ENCODE assay signal across 24 cellular contexts in genomic region chr12:114241973-114242434, GRCh38.
A peak's percentile ranks its signal among the peaks of the same experiment; 100 is the strongest.
DNase-seq lines count a peak whose midpoint lies in the region; TF ChIP-seq lines count a peak whose summit lies in the region.
"Had no signal": no experiment of that assay in that cellular context is flagged by ENCODE, and none has a peak within 500 bp of the region (broad histone marks: within the 10 kb centered on the region; RNA-seq: fewer than 3 reads in every experiment).

No MANE protein-coding gene starts in this region.

- H3K36me3 ChIP-seq in endodermal cell (ENCODE audit: control insufficient read depth, insufficient read depth, low read length) (no peaks in the 10 kb centered on the region), esophagus squamous epithelium (no peaks in the 10 kb centered on the region)
- H3K36me3 ChIP-seq: thoracic aorta had no signal

- intact Hi-C loops in lower leg skin (cut with DNase I; ENCODE audit: low total_unique reads) (no loop called here), esophagus squamous epithelium (cut with DNase I) (no loop called here)

- no peak overlapping the region for H3K27ac Mint-ChIP-seq in endodermal cell
- H3K27ac Mint-ChIP-seq: CD8-positive, alpha-beta T cell; stimulated activated memory B cell treated with anti-CD40 and anti-IgM and Interleukin-4, amounts not matched to agents 10 μg/mL and 1 μg/mL and 100 μg/mL, for 72 hours had no signal

- TF ChIP-seq CTCF in NB4 (IDR thresholded peaks at IDR 0.05; ENCODE audit: low read depth, low read length) = no peak
- no peak for TF ChIP-seq CTCF in endodermal cell (conservative IDR thresholded peaks at IDR 0.05)
- TF ChIP-seq CTCF in lower leg skin (IDR thresholded peaks at IDR 0.05) = no peak
- no peak for TF ChIP-seq CTCF in esophagus squamous epithelium (IDR thresholded peaks at IDR 0.05)

- peak; percentile 49 for DNase-seq in CMK (ENCODE audit: low read depth)
- DNase-seq in H4 (ENCODE audit: low spot score) = peak; percentile 66
- DNase-seq in NB4 (ENCODE audit: low read depth) = peak; percentile 32
- peak; percentile 64 for DNase-seq in endodermal cell
- no peak for DNase-seq in lower leg skin (ENCODE audit: low spot score in 2 of 2)
- no peak for DNase-seq in esophagus squamous epithelium (lab: John Stamatoyannopoulos, UW)
- no peak for DNase-seq in NCI-H526 treated with DMSO at 0.1 percent for 48 hours (lab: John Stamatoyannopoulos, UW)
- DNase-seq in NK-92 treated with Interleukin-12 subunit alpha and Interleukin-12 subunit beta, amount 100 ng/mL, for 24 hours (lab: John Stamatoyannopoulos, UW) = no peak
- DNase-seq: activated CD4-positive, alpha-beta T cell treated with anti-CD3 and anti-CD28 coated beads, Interleukin-2, amount 50 U/mL, for 48 hours; CD8-positive, alpha-beta T cell; dermis blood vessel endothelial cell; DMS79 treated with DMSO at 0.1 percent for 48 hours; foreskin fibroblast; NCI-H1092 treated with DMSO at 0.1 percent for 48 hours; NCI-H2029; NCI-H446; psoas muscle; SHP77 treated with DMSO at 0.1 percent for 48 hours; T-helper 1 cell had no signal

- H3K27ac ChIP-seq in endodermal cell (ENCODE audit: low read depth, low read length) (no peak overlapping the region), esophagus squamous epithelium (no peak overlapping the region)
- H3K27ac ChIP-seq: hepatocyte, KMS-11, psoas muscle, thoracic aorta had no signal

- H3K4me3 ChIP-seq in NB4 (ENCODE audit: low read depth, low read length) (no peak overlapping the region), endodermal cell (ENCODE audit: low read length) (no peak overlapping the region), lower leg skin (ENCODE audit: low read depth, poor library complexity, severe bottlenecking) (no peak overlapping the region), esophagus squamous epithelium (no peak overlapping the region)
- H3K4me3 ChIP-seq: hepatocyte, psoas muscle, thoracic aorta had no signal

- H3K4me1 ChIP-seq in endodermal cell (ENCODE audit: control insufficient read depth, insufficient read depth, low read length) (peaks cover 4% of the 10 kb centered on the region), esophagus squamous epithelium (no peaks in the 10 kb centered on the region)
- H3K4me1 ChIP-seq: psoas muscle had no signal

- H3K4me3 Mint-ChIP-seq in endodermal cell = no peak overlapping the region
- H3K4me3 Mint-ChIP-seq: CD8-positive, alpha-beta T cell; neural crest cell; stimulated activated memory B cell treated with anti-CD40 and anti-IgM and Interleukin-4, amounts not matched to agents 10 μg/mL and 1 μg/mL and 100 μg/mL, for 72 hours had no signal

- peaks cover 15% of the 10 kb centered on the region for H3K4me1 Mint-ChIP-seq in endodermal cell
- H3K4me1 Mint-ChIP-seq: neural crest cell; stimulated activated memory B cell treated with anti-CD40 and anti-IgM and Interleukin-4, amounts not matched to agents 10 μg/mL and 1 μg/mL and 100 μg/mL, for 72 hours had no signal

- peaks cover 2% of the 10 kb centered on the region for H3K9me3 Mint-ChIP-seq in endodermal cell
- H3K9me3 Mint-ChIP-seq: neural crest cell; stimulated activated memory B cell treated with anti-CD40 and anti-IgM and Interleukin-4, amounts not matched to agents 10 μg/mL and 1 μg/mL and 100 μg/mL, for 72 hours had no signal

- no peaks in the 10 kb centered on the region for H3K9me3 ChIP-seq in endodermal cell (ENCODE audit: control insufficient read depth, low read length)
- no peaks in the 10 kb centered on the region for H3K9me3 ChIP-seq in esophagus squamous epithelium
- H3K9me3 ChIP-seq: psoas muscle, thoracic aorta had no signal

- H3K9ac ChIP-seq in endodermal cell (ENCODE audit: extremely low read depth, low read length, poor library complexity, severe bottlenecking) = no peak overlapping the region
- H3K9ac ChIP-seq: KMS-11 had no signal

- H3K27me3 Mint-ChIP-seq in endodermal cell (ENCODE audit: insufficient read depth) = no peaks in the 10 kb centered on the region

- WGBS in endodermal cell (ENCODE audit: insufficient coverage in 1 of 2, insufficient read length in 1 of 2), 2 experiments = 91 to 96% methylated on average over 4 of the region's 4 CpGs
- WGBS in lower leg skin, 2 donors = 75 to 83% methylated on average over 4 of the region's 4 CpGs
- whole genome bisulfite sequencing in esophagus squamous epithelium, 2 donors = 75% methylated on average over 2 of the region's 4 CpGs; no CpG with 5 or more reads in 1 of the 2 donors

- H3K27me3 ChIP-seq in endodermal cell (ENCODE audit: control insufficient read depth, insufficient read depth, low read length, poor library complexity, severe bottlenecking) (no peaks in the 10 kb centered on the region), esophagus squamous epithelium (no peaks in the 10 kb centered on the region)
- H3K27me3 ChIP-seq: hepatocyte had no signal

- no peak for TF ChIP-seq POLR2A in NB4 (IDR thresholded peaks at IDR 0.05; ENCODE audit: extremely low read depth, insufficient read length)
- no peak for TF ChIP-seq POLR2A in lower leg skin (IDR thresholded peaks at IDR 0.05)
- TF ChIP-seq POLR2A in esophagus squamous epithelium (IDR thresholded peaks at IDR 0.05) = no peak

- no peaks in the 10 kb centered on the region for H3K36me3 Mint-ChIP-seq in endodermal cell (ENCODE audit: low read depth)
- H3K36me3 Mint-ChIP-seq: CD8-positive, alpha-beta T cell; stimulated activated memory B cell treated with anti-CD40 and anti-IgM and Interleukin-4, amounts not matched to agents 10 μg/mL and 1 μg/mL and 100 μg/mL, for 72 hours had no signal

Comparison
In these comparisons a context has a peak if more than half of its experiments do, and no peak if none do; other contexts are left out.
1. DNase-seq: peak in CMK (single experiment), H4 (single experiment), NB4 (single experiment) and endodermal cell (single experiment); none in lower leg skin (0 of 2), esophagus squamous epithelium (single experiment), NCI-H526 treated with DMSO at 0.1 percent for 48 hours (single experiment) and NK-92 treated with Interleukin-12 subunit alpha and Interleukin-12 subunit beta, amount 100 ng/mL, for 24 hours (single experiment).